25 cellular contexts compared by ENCODE assay signal in the genomic region with DNA sequence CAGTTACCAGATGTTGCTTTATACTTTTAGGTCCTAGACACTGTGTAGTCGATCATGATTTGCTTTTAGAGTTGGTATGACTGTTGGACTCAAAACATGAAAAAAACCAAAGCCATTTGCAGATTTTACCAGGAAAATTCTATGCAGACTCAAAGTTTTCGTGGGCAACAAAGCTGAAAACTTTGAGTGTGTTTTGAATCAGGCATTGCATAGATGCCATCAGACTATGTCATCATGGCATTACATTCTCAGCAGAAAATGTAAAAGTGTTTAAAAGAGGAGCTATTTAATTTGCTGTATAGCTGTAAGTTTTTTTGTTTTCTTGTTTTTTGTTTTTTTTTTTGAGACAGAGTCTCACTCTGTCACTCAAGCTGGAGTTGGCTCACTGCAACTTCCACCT.
"Had no signal": no experiment of that assay in that cellular context is flagged by ENCODE, and none has a peak within 500 bp of the region (broad histone marks: within the 10 kb centered on the region; RNA-seq: fewer than 3 reads in every experiment).

No MANE protein-coding gene starts in this region.

- H3K36me3 ChIP-seq: ovary had no signal

- H3K27ac ChIP-seq: gastroesophageal sphincter, neutrophil, ovary, prostate gland, spleen, upper lobe of left lung had no signal

- H3K4me1 ChIP-seq: gastroesophageal sphincter, prostate gland, spleen, upper lobe of left lung had no signal

- H3K4me1 Mint-ChIP-seq: memory B cell, nephron, WTC11 had no signal

- H3K27me3 ChIP-seq: gastroesophageal sphincter, neutrophil, ovary, spleen, upper lobe of left lung had no signal

- H3K4me3 ChIP-seq: gastroesophageal sphincter, ovary, prostate gland, spleen, upper lobe of left lung had no signal

- H3K4me3 Mint-ChIP-seq: activated naive CD4-positive, alpha-beta T cell treated with anti-CD3 and anti-CD28 coated beads for 36 hours; memory B cell; nephron; T-helper 1 cell treated with Interleukin-12 subunit alpha and Interleukin-12 subunit beta and Interleukin-4 antibody, amounts not matched to agents 30 μg/mL and 1 μg/mL, for 36 hours; WTC11 had no signal

- H3K27me3 Mint-ChIP-seq: memory B cell had no signal

- DNase-seq: activated CD4-positive, alpha-beta T cell treated with anti-CD3 and anti-CD28 coated beads for 4 hours; activated CD4-positive, alpha-beta T cell treated with anti-CD3 and anti-CD28 coated beads, Interleukin-2, amount 50 U/mL, for 48 hours; activated naive CD4-positive, alpha-beta T cell treated with anti-CD3 and anti-CD28 coated beads for 36 hours; activated T-cell treated with anti-CD3 and anti-CD28 coated beads, Interleukin-2, amount 50 U/mL, for 48 hours; aorta; cerebellar nuclear complex; cortex of kidney; effector CD4-positive, alpha-beta T cell; head of caudate nucleus; left colon; ovary; spleen; stimulated activated CD4-positive, alpha-beta T cell treated with anti-CD3 and anti-CD28 coated beads, Interleukin-4, amount 100 ng/mL, for 1 hour; stimulated activated naive CD8-positive, alpha-beta T cell treated with anti-CD3 and anti-CD28 coated beads, Interleukin-15, Interleukin-2, amounts not matched to agents 100 U/mL and 50 U/mL, for 24 hours; T1000; upper lobe of left lung had no signal

- H3K27ac Mint-ChIP-seq: activated naive CD4-positive, alpha-beta T cell treated with anti-CD3 and anti-CD28 coated beads for 36 hours; memory B cell; nephron; T-helper 1 cell treated with Interleukin-12 subunit alpha and Interleukin-12 subunit beta and Interleukin-4 antibody, amounts not matched to agents 30 μg/mL and 1 μg/mL, for 36 hours; WTC11 had no signal

- ATAC-seq: gastroesophageal sphincter; left colon; stimulated activated naive CD8-positive, alpha-beta T cell treated with anti-CD3 and anti-CD28 coated beads, Interleukin-15, Interleukin-2, amounts not matched to agents 100 U/mL and 50 U/mL, for 24 hours; WTC11 had no signal

- H3K9me3 ChIP-seq: gastroesophageal sphincter, neutrophil, ovary, prostate gland, upper lobe of left lung had no signal

- FAIRE-seq: bronchial epithelial cell, keratinocyte had no signal
